Comparison of ENCODE assay signal across 16 cellular contexts in genomic region chr7:13032524-13032923, GRCh38.
DNase-seq lines count a peak whose midpoint lies in the region; ATAC-seq, FAIRE-seq and TF ChIP-seq lines count a peak whose summit lies in the region.
"Had no signal": no experiment of that assay in that cellular context is flagged by ENCODE, and none has a peak within 500 bp of the region (broad histone marks: within the 10 kb centered on the region; RNA-seq: fewer than 3 reads in every experiment).

No MANE protein-coding gene starts in this region.

- CTCF ChIA-PET in mammary epithelial cell (lab: Charles Lee; ENCODE audit: low non-redundant PET): no interaction called here

- intact Hi-C loops in breast epithelium (cut with DNase I; ENCODE audit: low total_unique reads) (no loop called here), mammary epithelial cell (cut with micrococcal nuclease) (no loop called here), gastrocnemius medialis (cut with DNase I; ENCODE audit: low total_unique reads) (no loop called here)

- no peaks in the 10 kb centered on the region for H3K79me2 ChIP-seq in mammary epithelial cell (ENCODE audit: insufficient read depth, low read length)

- H3K4me1 ChIP-seq in breast epithelium (no peaks in the 10 kb centered on the region), mammary epithelial cell (ENCODE audit: insufficient read depth, low read length) (peaks cover 26% of the 10 kb centered on the region), small intestine (ENCODE audit: control insufficient read depth in 2 of 2, insufficient read depth in 1 of 2, low read depth in 1 of 2, low read length in 1 of 2) (no peaks in the 10 kb centered on the region), gastrocnemius medialis (no peaks in the 10 kb centered on the region)

- dilution Hi-C loops in mammary epithelial cell (cut with HindIII; ENCODE audit: low sequenced_read_pairs): no loop called here

- TF ChIP-seq POLR2A in breast epithelium (IDR thresholded peaks at IDR 0.05) (no peak), erythroblast (IDR thresholded peaks at IDR 0.05; ENCODE audit: low read length) (no peak), gastrocnemius medialis (IDR thresholded peaks at IDR 0.05) (no peak)

- no peak for FAIRE-seq in small intestine (lab: Jason Lieb, UNC)
- FAIRE-seq: bronchial epithelial cell, GM18507, kidney had no signal

- H3K27me3 Mint-ChIP-seq in activated naive CD8-positive, alpha-beta T cell treated with anti-CD3 and anti-CD28 coated beads for 36 hours: peaks cover 7% of the 10 kb centered on the region
- H3K27me3 Mint-ChIP-seq: progenitor cell of endocrine pancreas had no signal

- H3K27ac ChIP-seq in breast epithelium (peak overlapping the region; percentile 51 to 66), mammary epithelial cell (ENCODE audit: insufficient read depth, low read depth, low read length) (no peak overlapping the region), small intestine (ENCODE audit: low read depth in 1 of 2, low read length in 1 of 2) (no peak overlapping the region), brain microvascular endothelial cell (no peak overlapping the region), gastrocnemius medialis (no peak overlapping the region)
- H3K27ac ChIP-seq: PC-9, VCaP had no signal

- H3K27ac Mint-ChIP-seq in activated naive CD8-positive, alpha-beta T cell treated with anti-CD3 and anti-CD28 coated beads for 36 hours: no peak overlapping the region
- H3K27ac Mint-ChIP-seq: progenitor cell of endocrine pancreas had no signal

- in situ Hi-C loops in mammary epithelial cell (cut with MboI; ENCODE audit: low sequenced_read_pairs in 2 of 2): no loop called here
- in situ Hi-C loops in brain microvascular endothelial cell (cut with HindIII; ENCODE audit: low pct_ligation_motif_present, low sequenced_read_pairs): no loop called here
- in situ Hi-C loops in gastrocnemius medialis (cut with MboI; ENCODE audit: low sequenced_read_pairs in 4 of 4): no loop called here

- DNase-seq in breast epithelium (ENCODE audit: low spot score in 2 of 2) (no peak), mammary epithelial cell (no peak), NCI-H345 (lab: John Stamatoyannopoulos, UW) (peak; percentile 53), erythroblast (lab: John Stamatoyannopoulos, UW) (peak; percentile 1 to 24), small intestine (peak; percentile 5), brain microvascular endothelial cell (no peak), gastrocnemius medialis (no peak)
- no peak for DNase-seq in activated naive CD8-positive, alpha-beta T cell treated with anti-CD3 and anti-CD28 coated beads for 36 hours
- DNase-seq: COR-L47, kidney, NCI-H2081 treated with DMSO at 0.1 percent for 48 hours, PC-9 had no signal

- 86% methylated on average over 1 of the region's 1 CpG for WGBS in mammary epithelial cell (ENCODE audit: low coverage, missing lambda C conversion rate)
- 36 to 47% (median 46%) methylated on average over 1 of the region's 1 CpG for WGBS in small intestine, 3 donors

- TF ChIP-seq CTCF in breast epithelium (IDR thresholded peaks at IDR 0.05) (no peak), mammary epithelial cell (conservative IDR thresholded peaks at IDR 0.05 in 1 of 2, IDR thresholded peaks at IDR 0.05 in 1 of 2; ENCODE audit: extremely low read depth in 1 of 2, insufficient read depth in 1 of 2, low read depth in 1 of 2, low read length in 2 of 2) (no peak), brain microvascular endothelial cell (IDR thresholded peaks at IDR 0.05; ENCODE audit: low read depth, low read length, missing control alignments) (no peak), gastrocnemius medialis (IDR thresholded peaks at IDR 0.05 in 4 of 5, conservative IDR thresholded peaks at IDR 0.05 in 1 of 5) (no peak)

- no peak overlapping the region for H2AFZ ChIP-seq in mammary epithelial cell (ENCODE audit: low read depth, low read length)
- H2AFZ ChIP-seq: PC-9 had no signal

- BruUV-seq in mammary epithelial cell (replicated peaks; lab: Mats Ljungman, UMichigan): no TSS peak

- no peak overlapping the region for H3K4me3 ChIP-seq in breast epithelium
- no peak overlapping the region for H3K4me3 ChIP-seq in mammary epithelial cell (replicated peaks in 1 of 3; ENCODE audit: insufficient read depth in 1 of 3, low read depth in 2 of 3, low read length in 3 of 3)
- no peak overlapping the region for H3K4me3 ChIP-seq in small intestine (ENCODE audit: low read depth in 1 of 2, low read length in 2 of 2)
- H3K4me3 ChIP-seq in brain microvascular endothelial cell (ENCODE audit: low read depth, low read length): no peak overlapping the region
- H3K4me3 ChIP-seq in gastrocnemius medialis: no peak overlapping the region
- H3K4me3 ChIP-seq: PC-9 had no signal

- ATAC-seq in gastrocnemius medialis: no peak

- H3K36me3 ChIP-seq in breast epithelium (no peaks in the 10 kb centered on the region), mammary epithelial cell (ENCODE audit: insufficient read depth, low read length) (no peaks in the 10 kb centered on the region), small intestine (ENCODE audit: control insufficient read depth in 2 of 2, insufficient read depth in 2 of 2, low read length in 2 of 2) (no peaks in the 10 kb centered on the region), brain microvascular endothelial cell (replicated peaks) (no peaks in the 10 kb centered on the region), gastrocnemius medialis (no peaks in the 10 kb centered on the region)

- no peak overlapping the region for H3K9ac ChIP-seq in mammary epithelial cell (ENCODE audit: insufficient read depth, low read length)

- H3K36me3 Mint-ChIP-seq in activated naive CD8-positive, alpha-beta T cell treated with anti-CD3 and anti-CD28 coated beads for 36 hours: no peaks in the 10 kb centered on the region

- no peaks in the 10 kb centered on the region for H3K27me3 ChIP-seq in breast epithelium
- no peaks in the 10 kb centered on the region for H3K27me3 ChIP-seq in mammary epithelial cell (ENCODE audit: insufficient read depth, low read length)
- H3K27me3 ChIP-seq in small intestine (ENCODE audit: control insufficient read depth in 2 of 2, insufficient read depth in 2 of 2, low read length in 2 of 2): no peaks in the 10 kb centered on the region
- H3K27me3 ChIP-seq in brain microvascular endothelial cell (replicated peaks): no peaks in the 10 kb centered on the region
- H3K27me3 ChIP-seq in gastrocnemius medialis: no peaks in the 10 kb centered on the region

- H4K20me1 ChIP-seq in mammary epithelial cell (ENCODE audit: insufficient read depth, low read length): no peaks in the 10 kb centered on the region

- no peaks in the 10 kb centered on the region for H3K4me1 Mint-ChIP-seq in activated naive CD8-positive, alpha-beta T cell treated with anti-CD3 and anti-CD28 coated beads for 36 hours

- no peak overlapping the region for H3K4me2 ChIP-seq in mammary epithelial cell (ENCODE audit: insufficient read depth, low read depth, low read length)
- H3K4me2 ChIP-seq: PC-9 had no signal

- H3K9me3 ChIP-seq in breast epithelium (peaks cover 0 to 10% of the 10 kb centered on the region in 2 donors), mammary epithelial cell (replicated peaks; ENCODE audit: insufficient read depth, low read length) (no peaks in the 10 kb centered on the region), small intestine (ENCODE audit: control insufficient read depth, low read depth) (no peaks in the 10 kb centered on the region), gastrocnemius medialis (no peaks in the 10 kb centered on the region)

- no peak overlapping the region for H3K4me3 Mint-ChIP-seq in activated naive CD8-positive, alpha-beta T cell treated with anti-CD3 and anti-CD28 coated beads for 36 hours

- H3K9me3 Mint-ChIP-seq in activated naive CD8-positive, alpha-beta T cell treated with anti-CD3 and anti-CD28 coated beads for 36 hours: peaks cover 1% of the 10 kb centered on the region

Comparison
In these comparisons a context has a peak if more than half of its experiments do, and no peak if none do; other contexts are left out.
1. H3K27ac ChIP-seq: peak in breast epithelium (2 of 2); none in mammary epithelial cell (single experiment), small intestine (0 of 2), brain microvascular endothelial cell (single experiment) and gastrocnemius medialis (0 of 4).
2. DNase-seq: peak in NCI-H345 (single experiment), erythroblast (2 of 2) and small intestine (single experiment); none in breast epithelium (0 of 2), mammary epithelial cell (single experiment), activated naive CD8-positive, alpha-beta T cell treated with anti-CD3 and anti-CD28 coated beads for 36 hours (single experiment), brain microvascular endothelial cell (single experiment) and gastrocnemius medialis (0 of 2).